ENCODE assay signal across 20 cellular contexts in the genomic region with DNA sequence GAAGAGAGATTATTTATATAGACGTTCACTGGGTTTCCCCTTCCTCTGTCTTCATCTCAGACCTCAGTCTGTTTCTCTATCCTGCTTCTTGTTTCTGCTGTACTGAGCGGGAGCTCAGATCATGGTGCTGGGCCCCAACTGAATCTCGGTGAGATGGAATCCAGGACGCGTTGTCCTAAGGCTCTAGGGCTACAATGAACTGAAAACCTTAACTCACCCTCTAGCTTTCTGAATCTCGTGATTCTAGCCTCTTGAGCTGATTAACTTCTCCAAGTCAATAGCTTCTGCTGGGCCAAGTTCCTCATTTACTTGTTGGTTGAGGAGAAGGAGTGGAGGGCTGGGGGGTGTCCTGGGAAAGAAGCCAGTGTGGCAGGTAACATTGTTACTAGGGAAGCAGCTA. TPM values are rescaled to one million over a fixed set of nuclear protein-coding genes. Genes with fewer than 3 reads are reported as not detected.
DNase-seq lines count a peak whose midpoint lies in the region; ATAC-seq, FAIRE-seq and TF ChIP-seq lines count a peak whose summit lies in the region.
"Had no signal": no experiment of that assay in that cellular context is flagged by ENCODE, and none has a peak within 500 bp of the region (broad histone marks: within the 10 kb centered on the region; RNA-seq: fewer than 3 reads in every experiment).

No MANE protein-coding gene starts in this region.

- no peaks in the 10 kb centered on the region for H3K9me3 Mint-ChIP-seq in Caco-2 (ENCODE audit: unreplicated experiment)
- H3K9me3 Mint-ChIP-seq: activated T-helper 17 cell treated with anti-CD3 and anti-CD28 coated beads, Interleukin-2, amount 50 U/mL, for 72 hours; HFFc6; naive B cell had no signal

- TF ChIP-seq CTCF in Caco-2 (IDR thresholded peaks at IDR 0.05; ENCODE audit: insufficient read depth in 1 of 2, low read depth in 1 of 2, low read length in 1 of 2, severe bottlenecking in 1 of 2, unreplicated experiment in 1 of 2): no peak
- TF ChIP-seq CTCF in PC-9 (conservative IDR thresholded peaks at IDR 0.05): no peak
- TF ChIP-seq CTCF in pancreas (IDR thresholded peaks at IDR 0.05): no peak

- H3K79me2 ChIP-seq in PC-9 (ENCODE audit: low read depth): no peaks in the 10 kb centered on the region

- H2AFZ ChIP-seq in PC-9: no peak overlapping the region

- no peak overlapping the region for H3K27ac ChIP-seq in PC-9
- peak overlapping the region; percentile 12 to 86 (median 65) for H3K27ac ChIP-seq in pancreas
- H3K27ac ChIP-seq in SJCRH30: no peak overlapping the region
- H3K27ac ChIP-seq: esophagus muscularis mucosa had no signal

- H3K4me2 ChIP-seq in PC-9: no peak overlapping the region

- no peaks in the 10 kb centered on the region for H3K9me3 ChIP-seq in Caco-2
- H3K9me3 ChIP-seq in PC-9 (ENCODE audit: insufficient read depth, low read depth): no peaks in the 10 kb centered on the region; the same call in 1 of the 2 replicates
- peaks cover 0 to 3% (median 0%) of the 10 kb centered on the region in 4 donors for H3K9me3 ChIP-seq in pancreas
- no peaks in the 10 kb centered on the region for H3K9me3 ChIP-seq in SJCRH30 (replicated peaks)
- H3K9me3 ChIP-seq: esophagus muscularis mucosa, heart right ventricle had no signal

- FAIRE-seq in pancreas (lab: Jason Lieb, UNC): no peak
- FAIRE-seq: D721Med, GM19239 had no signal

- DNase-seq in Caco-2: no peak
- no peak for DNase-seq in PC-9
- peak; percentile 20 for DNase-seq in globus pallidus (ENCODE audit: low spot score)
- DNase-seq in pancreas: peak in 2 of 6 donors; percentile 34 to 48
- no peak for DNase-seq in SJCRH30
- no peak for DNase-seq in stimulated activated naive CD4-positive, alpha-beta T cell (lab: John Stamatoyannopoulos, UW)
- DNase-seq in SHP77 treated with DMSO at 0.1 percent for 48 hours (lab: John Stamatoyannopoulos, UW): no peak
- DNase-seq in DMS153 (lab: John Stamatoyannopoulos, UW): no peak
- DNase-seq: activated CD4-positive, alpha-beta T cell treated with anti-CD3 and anti-CD28 coated beads, Interleukin-2, amount 50 U/mL, for 48 hours; heart right ventricle; HFFc6; kidney glomerular epithelial cell; naive B cell; NCI-H1930; NCI-H526 treated with DMSO at 0.1 percent for 48 hours had no signal

- POLR2A ChIA-PET in Caco-2 (lab: Charles Lee) (interaction anchor here (1.0 kb wide), 1 partner anchor 27 kb away, joined by 3 read pairs; no protein-coding TSS in a partner anchor), PC-9 (lab: Charles Lee; ENCODE audit: unreplicated experiment) (interaction anchor here (0.6 to 0.7 kb wide), 3 partner anchors 13 to 262 kb away, joined by 3 to 10 read pairs (median 6); no protein-coding TSS in a partner anchor)

- 26 to 28% methylated on average over 6 of the region's 6 CpGs for WGBS in pancreas, 2 donors

- H3K9me2 ChIP-seq in PC-9 (ENCODE audit: insufficient read depth): no peaks in the 10 kb centered on the region

- H3K27me3 ChIP-seq in Caco-2 (replicated peaks; ENCODE audit: control insufficient read depth, insufficient read depth, low read length): no peaks in the 10 kb centered on the region
- H3K27me3 ChIP-seq in PC-9 (ENCODE audit: insufficient read depth, low read depth): no peaks in the 10 kb centered on the region
- no peaks in the 10 kb centered on the region for H3K27me3 ChIP-seq in pancreas
- no peaks in the 10 kb centered on the region for H3K27me3 ChIP-seq in SJCRH30
- H3K27me3 ChIP-seq: esophagus muscularis mucosa, heart right ventricle had no signal

- ATAC-seq in pancreas: peak; percentile 9 to 15 (median 10)
- ATAC-seq: activated T-helper 17 cell treated with anti-CD3 and anti-CD28 coated beads, Interleukin-2, amount 50 U/mL, for 72 hours; Right ventricle myocardium inferior had no signal

- CTCF ChIA-PET in Caco-2 (lab: Charles Lee): interaction anchor here (0.7 kb wide), 2 partner anchors 62 to 769 kb away, joined by 3 to 6 read pairs; no protein-coding TSS in a partner anchor
- CTCF ChIA-PET in PC-9 (lab: Charles Lee): interaction anchor here (0.6 kb wide), 1 partner anchor 230 kb away, joined by 4 read pairs; no protein-coding TSS in a partner anchor

- H3K4me3 Mint-ChIP-seq in Caco-2 (ENCODE audit: unreplicated experiment): peak overlapping the region; percentile 36
- H3K4me3 Mint-ChIP-seq: activated T-helper 17 cell treated with anti-CD3 and anti-CD28 coated beads, Interleukin-2, amount 50 U/mL, for 72 hours; HFFc6; naive B cell had no signal

- H3K4me1 Mint-ChIP-seq in Caco-2 (ENCODE audit: low read depth, unreplicated experiment): peaks cover 6% of the 10 kb centered on the region
- H3K4me1 Mint-ChIP-seq: activated T-helper 17 cell treated with anti-CD3 and anti-CD28 coated beads, Interleukin-2, amount 50 U/mL, for 72 hours had no signal

- peaks cover 26% of the 10 kb centered on the region for H3F3A ChIP-seq in PC-9 (ENCODE audit: insufficient read depth, low read depth)

- H3K27me3 Mint-ChIP-seq in Caco-2 (ENCODE audit: insufficient read depth, unreplicated experiment): no peaks in the 10 kb centered on the region

- no peaks in the 10 kb centered on the region for H3K36me3 Mint-ChIP-seq in Caco-2 (ENCODE audit: insufficient read depth, unreplicated experiment)
- H3K36me3 Mint-ChIP-seq: naive B cell had no signal

- H3K4me3 ChIP-seq in Caco-2 (ENCODE audit: low read depth, low read length): no peak overlapping the region; the same call in 1 of the 2 replicates
- no peak overlapping the region for H3K4me3 ChIP-seq in PC-9
- peak overlapping the region in 3 of 4 donors; percentile 6 to 43 (median 41) for H3K4me3 ChIP-seq in pancreas
- H3K4me3 ChIP-seq in SJCRH30: no peak overlapping the region
- H3K4me3 ChIP-seq: esophagus muscularis mucosa, heart right ventricle had no signal

- H3K27ac Mint-ChIP-seq in Caco-2 (ENCODE audit: unreplicated experiment): peak overlapping the region; percentile 52
- H3K27ac Mint-ChIP-seq: activated T-helper 17 cell treated with anti-CD3 and anti-CD28 coated beads, Interleukin-2, amount 50 U/mL, for 72 hours; HFFc6; naive B cell had no signal

- BruUV-seq in Caco-2 (replicated peaks; lab: Mats Ljungman, UMichigan) (no TSS peak), PC-9 (replicated peaks; lab: Mats Ljungman, UMichigan) (TSS peak; percentile 64)

- H3K36me3 ChIP-seq in Caco-2 (ENCODE audit: control insufficient read depth, insufficient read depth, low read length) (no peaks in the 10 kb centered on the region), PC-9 (ENCODE audit: low read depth) (no peaks in the 10 kb centered on the region), pancreas (no peaks in the 10 kb centered on the region), SJCRH30 (no peaks in the 10 kb centered on the region)
- H3K36me3 ChIP-seq: esophagus muscularis mucosa, heart right ventricle had no signal

- intact Hi-C loops in Caco-2 (cut with micrococcal nuclease; ENCODE audit: unreplicated experiment) (no loop called here), PC-9 (cut with micrococcal nuclease; ENCODE audit: unreplicated experiment) (loop anchor here (1.0 to 5.0 kb wide), 2 partner anchors 13 to 217 kb away; no protein-coding TSS in a partner anchor), pancreas (cut with DNase I) (no loop called here)

- peaks cover 24% of the 10 kb centered on the region for H3K4me1 ChIP-seq in Caco-2
- H3K4me1 ChIP-seq in PC-9 (replicated peaks; ENCODE audit: insufficient read depth): peaks cover 29% of the 10 kb centered on the region
- peaks cover 13 to 29% (median 15%) of the 10 kb centered on the region in 3 donors for H3K4me1 ChIP-seq in pancreas
- 0 out of 2 replicates have a peak, but pooled peaks cover 3% of the 10 kb centered on the region for H3K4me1 ChIP-seq in SJCRH30
- H3K4me1 ChIP-seq: esophagus muscularis mucosa had no signal

- no peaks in the 10 kb centered on the region for H4K20me1 ChIP-seq in PC-9 (ENCODE audit: insufficient read depth)

RNA-seq across cellular contexts. Expression of a gene that starts 32.7 kb away (rescaled TPM):
- 20.1 and 26.2 TPM in 2 replicates for total RNA-seq in Caco-2 (2022)
- 42.2 and 65.5 TPM in 2 replicates for total RNA-seq in PC-9 (2021)
- total RNA-seq in pancreas: 10 to 100 TPM; 17.5 to 43.1 (median 24.0) TPM
- polyA plus RNA-seq in pancreas: 10 to 100 TPM; 17.2 to 22.8 TPM
- total RNA-seq in SJCRH30 (2014; rRNA removed; shearing (Covaris generic)): 18.4 and 23.5 TPM in 2 replicates

Comparison
In these comparisons a context has a peak if more than half of its experiments do, and no peak if none do; other contexts are left out.
1. H3K4me3 ChIP-seq: peak in pancreas (3 of 4); none in Caco-2 (single experiment), PC-9 (single experiment) and SJCRH30 (single experiment).
2. H3K27ac ChIP-seq: peak in pancreas (4 of 4); none in PC-9 (single experiment) and SJCRH30 (single experiment).